In genomic region chr11:122655527-122656072, GRCh38 we compare ENCODE assay signal across 1 cellular context.
TF ChIP-seq lines count a peak whose summit lies in the region.

A gene with protein sequence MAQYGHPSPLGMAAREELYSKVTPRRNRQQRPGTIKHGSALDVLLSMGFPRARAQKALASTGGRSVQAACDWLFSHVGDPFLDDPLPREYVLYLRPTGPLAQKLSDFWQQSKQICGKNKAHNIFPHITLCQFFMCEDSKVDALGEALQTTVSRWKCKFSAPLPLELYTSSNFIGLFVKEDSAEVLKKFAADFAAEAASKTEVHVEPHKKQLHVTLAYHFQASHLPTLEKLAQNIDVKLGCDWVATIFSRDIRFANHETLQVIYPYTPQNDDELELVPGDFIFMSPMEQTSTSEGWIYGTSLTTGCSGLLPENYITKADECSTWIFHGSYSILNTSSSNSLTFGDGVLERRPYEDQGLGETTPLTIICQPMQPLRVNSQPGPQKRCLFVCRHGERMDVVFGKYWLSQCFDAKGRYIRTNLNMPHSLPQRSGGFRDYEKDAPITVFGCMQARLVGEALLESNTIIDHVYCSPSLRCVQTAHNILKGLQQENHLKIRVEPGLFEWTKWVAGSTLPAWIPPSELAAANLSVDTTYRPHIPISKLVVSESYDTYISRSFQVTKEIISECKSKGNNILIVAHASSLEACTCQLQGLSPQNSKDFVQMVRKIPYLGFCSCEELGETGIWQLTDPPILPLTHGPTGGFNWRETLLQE (plus strand): TSS chr11:122655722. CDS start chr11:122656050, 328 bp downstream.

TF ChIP-seq in SK-N-SH, 30 proteins besides CTCF, POLR2A, EP300 and RAD21 (continued from another document):
- TF ChIP-seq SIN3A (IDR thresholded peaks at IDR 0.05; ENCODE audit: borderline replicate concordance, low read depth, low read length) (no peak; the same call in 1 of the 2 replicates), FOXM1 (IDR thresholded peaks at IDR 0.05; ENCODE audit: low read depth) (no peak), ZBTB33 (IDR thresholded peaks at IDR 0.05; ENCODE audit: borderline replicate concordance, low read depth) (0 out of 2 replicates have a peak, but pooled peaks have one; percentile 27)
